28 cellular contexts compared by ENCODE assay signal in the genomic region with DNA sequence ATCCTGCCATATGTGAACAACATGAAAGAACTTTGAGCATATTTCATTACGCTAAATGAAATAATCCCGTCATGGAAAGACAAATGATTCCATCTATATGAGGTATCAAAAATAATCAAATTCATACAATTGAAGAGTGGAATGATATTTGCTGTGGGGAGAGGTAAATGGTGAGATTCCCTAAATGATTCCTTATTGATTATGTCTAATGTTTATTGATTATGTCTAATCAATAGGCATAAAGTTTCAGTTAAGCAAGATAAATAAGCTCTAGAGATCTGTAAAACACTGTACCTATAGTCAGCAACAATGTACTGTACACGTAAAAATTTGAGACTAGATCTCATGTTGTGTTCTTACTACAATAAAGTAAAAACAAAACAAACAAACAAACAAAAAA.
"Had no signal": no experiment of that assay in that cellular context is flagged by ENCODE, and none has a peak within 500 bp of the region (broad histone marks: within the 10 kb centered on the region; RNA-seq: fewer than 3 reads in every experiment).

No MANE protein-coding gene starts in this region.

- H3K9me3 ChIP-seq: colonic mucosa, esophagus muscularis mucosa, esophagus squamous epithelium, gastrocnemius medialis, gastroesophageal sphincter had no signal

- H3K4me3 Mint-ChIP-seq: dendritic cell treated with granulocyte-macrophage colony-stimulating factor and Interleukin-4, amounts not matched to agents 40 ng/mL and 50 ng/mL, for 4 days; effector memory CD8-positive, alpha-beta T cell; endodermal cell had no signal

- H3K27ac ChIP-seq: colonic mucosa, coronary artery, epithelial cell of prostate, esophagus muscularis mucosa, esophagus squamous epithelium, foreskin keratinocyte, gastrocnemius medialis, gastroesophageal sphincter, heart left ventricle, heart right ventricle had no signal

- H3K4me1 ChIP-seq: colonic mucosa, esophagus muscularis mucosa, gastrocnemius medialis, gastroesophageal sphincter, heart left ventricle, heart right ventricle had no signal

- DNase-seq: colonic mucosa; cortex of kidney; dermis blood vessel endothelial cell; dorsolateral prefrontal cortex; effector CD4-positive, alpha-beta T cell; effector CD8-positive, alpha-beta T cell; effector memory CD4-positive, alpha-beta T cell; effector memory CD8-positive, alpha-beta T cell; endodermal cell; erythroblast; esophagus squamous epithelium; foreskin keratinocyte; foreskin melanocyte; gastrocnemius medialis; glutamatergic neuron; head of caudate nucleus; heart left ventricle; heart right ventricle had no signal

- H3K36me3 ChIP-seq: colonic mucosa, esophagus muscularis mucosa, esophagus squamous epithelium, gastrocnemius medialis, gastroesophageal sphincter, heart left ventricle, heart right ventricle had no signal

- ATAC-seq: effector memory CD8-positive, alpha-beta T cell; esophagus mucosa; foreskin keratinocyte; gastrocnemius medialis; gastroesophageal sphincter; heart left ventricle; heart right ventricle had no signal

- H3K27me3 ChIP-seq: colonic mucosa, dorsolateral prefrontal cortex, esophagus muscularis mucosa, gastrocnemius medialis, gastroesophageal sphincter, heart left ventricle, heart right ventricle had no signal

- H3K4me3 ChIP-seq: colonic mucosa, coronary artery, dorsolateral prefrontal cortex, esophagus muscularis mucosa, esophagus squamous epithelium, gastrocnemius medialis, gastroesophageal sphincter, heart left ventricle, heart right ventricle had no signal

- FAIRE-seq: colon, endometrium, endothelial cell of umbilical vein, frontal cortex had no signal

- H3K27ac Mint-ChIP-seq: dendritic cell treated with granulocyte-macrophage colony-stimulating factor and Interleukin-4, amounts not matched to agents 40 ng/mL and 50 ng/mL, for 4 days; effector memory CD8-positive, alpha-beta T cell; endodermal cell had no signal

- H3K4me1 Mint-ChIP-seq: endodermal cell had no signal
